In the genomic region with DNA sequence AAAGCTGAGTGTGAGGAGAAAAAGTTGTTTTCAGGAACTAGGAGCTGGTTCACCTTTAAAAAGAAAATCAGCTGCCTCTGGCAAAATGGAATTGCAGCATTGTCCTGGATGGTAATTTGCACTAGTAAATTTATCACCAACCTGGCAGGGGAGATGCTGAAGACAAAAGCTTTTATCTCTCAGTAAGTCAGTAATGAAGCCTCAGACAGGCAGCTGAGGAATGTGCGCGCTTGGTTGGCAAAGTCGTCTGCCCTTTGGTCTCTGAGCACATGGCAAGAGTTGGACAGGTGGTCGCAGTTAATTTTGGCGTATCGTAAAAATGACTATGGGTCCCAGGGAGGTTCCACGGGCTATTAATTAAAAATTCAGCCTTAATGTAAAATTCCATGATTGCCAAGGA, we compare ENCODE assay signal across 30 cellular contexts.
A peak's percentile ranks its signal among the peaks of the same experiment; 100 is the strongest.
DNase-seq lines count a peak whose midpoint lies in the region; ATAC-seq, FAIRE-seq and TF ChIP-seq lines count a peak whose summit lies in the region.
"Had no signal": no experiment of that assay in that cellular context is flagged by ENCODE, and none has a peak within 500 bp of the region (broad histone marks: within the 10 kb centered on the region; RNA-seq: fewer than 3 reads in every experiment).

No MANE protein-coding gene starts in this region.

- H3K79me2 ChIP-seq in HepG2 (ENCODE audit: insufficient read depth, low read length), result no peaks in the 10 kb centered on the region
- no peaks in the 10 kb centered on the region for H3K79me2 ChIP-seq in trophoblast cell (ENCODE audit: control insufficient read depth, insufficient read depth, low read length, poor library complexity)

- ATAC-seq in WTC11 (no peak), HepG2 (no peak)
- ATAC-seq: GM12878, HCT116, Right ventricle myocardium inferior, SK-N-SH treated with all-trans-retinoic acid at 6 μM for 48 hours had no signal

- H3K9me3 Mint-ChIP-seq in WTC11 (no peaks in the 10 kb centered on the region), mesothelial cell of epicardium (peaks cover 5% of the 10 kb centered on the region)
- H3K9me3 Mint-ChIP-seq: CD4-positive, alpha-beta T cell had no signal

- H3K27me3 ChIP-seq in neuronal stem cell (ENCODE audit: control insufficient read depth in 3 of 3, insufficient read depth in 3 of 3, low read depth in 1 of 3, low read length in 3 of 3) (no peaks in the 10 kb centered on the region), HepG2 (ENCODE audit: control insufficient read depth in 1 of 2, insufficient read depth in 2 of 2, low read length in 2 of 2) (no peaks in the 10 kb centered on the region), trophoblast cell (ENCODE audit: insufficient read depth, low read length) (no peaks in the 10 kb centered on the region)
- H3K27me3 ChIP-seq: BLaER1 treated with 17β-estradiol and CSF1 and Interleukin-3, amounts not matched to agents 10 nM and 100 nM; SJCRH30 had no signal

- H3K4me1 Mint-ChIP-seq in WTC11 (peaks cover 18% of the 10 kb centered on the region), mesothelial cell of epicardium (peaks cover 56% of the 10 kb centered on the region)

- no peak overlapping the region for H2BK15ac ChIP-seq in neuronal stem cell (ENCODE audit: low read length)

- no peak overlapping the region for H3K4me2 ChIP-seq in neuronal stem cell (ENCODE audit: insufficient read depth, low read length, poor library complexity, severe bottlenecking)
- H3K4me2 ChIP-seq in HepG2 (ENCODE audit: low read depth, low read length), result no peak overlapping the region
- H3K4me2 ChIP-seq in trophoblast cell (ENCODE audit: low read length), result no peak overlapping the region
- H3K4me2 ChIP-seq: BLaER1 treated with 17β-estradiol and CSF1 and Interleukin-3, amounts not matched to agents 10 nM and 100 nM; KMS-11; PC-9 had no signal

- no CpG with 5 or more reads among the region's 7 CpGs for WGBS in neuronal stem cell (ENCODE audit: extremely low coverage in 2 of 2, insufficient read length in 2 of 2, insufficient replicate concordance in 1 of 2), 2 donors
- WGBS in HepG2 (ENCODE audit: low lambda C conversion rate), result 94% methylated on average over 7 of the region's 7 CpGs
- WGBS in trophoblast cell (ENCODE audit: extremely low coverage, insufficient coverage, insufficient read length), result no CpG with 5 or more reads among the region's 7 CpGs

- no peaks in the 10 kb centered on the region for H4K20me1 ChIP-seq in HepG2 (ENCODE audit: insufficient read depth, low read length)
- H4K20me1 ChIP-seq: BLaER1 treated with 17β-estradiol and CSF1 and Interleukin-3, amounts not matched to agents 10 nM and 100 nM had no signal

- H3K36me3 ChIP-seq in HEK293 (ENCODE audit: control insufficient read depth in 2 of 2, insufficient read depth in 1 of 2, low read length in 2 of 2), result no peaks in the 10 kb centered on the region
- H3K36me3 ChIP-seq in neuronal stem cell (replicated peaks in 1 of 2; ENCODE audit: control insufficient read depth in 2 of 2, insufficient read depth in 2 of 2, low read length in 2 of 2), result no peaks in the 10 kb centered on the region
- no peaks in the 10 kb centered on the region for H3K36me3 ChIP-seq in HepG2 (replicated peaks in 1 of 2; ENCODE audit: control insufficient read depth in 1 of 2, insufficient read depth in 2 of 2, low read length in 2 of 2)
- no peaks in the 10 kb centered on the region for H3K36me3 ChIP-seq in trophoblast cell (ENCODE audit: control insufficient read depth in 1 of 2, insufficient read depth in 2 of 2, low read length in 2 of 2)
- H3K36me3 ChIP-seq: SJCRH30 had no signal

- no peak overlapping the region for H2BK12ac ChIP-seq in neuronal stem cell (ENCODE audit: low read length)
- no peak overlapping the region for H2BK12ac ChIP-seq in trophoblast cell (ENCODE audit: low read length)

- H3K23ac ChIP-seq in neuronal stem cell (ENCODE audit: low read depth, low read length, poor library complexity) (no peak overlapping the region), trophoblast cell (ENCODE audit: low read length) (no peak overlapping the region)

- H3K4me3 Mint-ChIP-seq in WTC11 (no peak overlapping the region), mesothelial cell of epicardium (no peak overlapping the region)
- H3K4me3 Mint-ChIP-seq: CD4-positive, alpha-beta T cell; IgD-negative memory B cell had no signal

- no peak overlapping the region for H4K12ac ChIP-seq in trophoblast cell (ENCODE audit: low read depth, low read length)

- H3K14ac ChIP-seq in neuronal stem cell (ENCODE audit: low read length) (no peak overlapping the region), trophoblast cell (ENCODE audit: low read length) (no peak overlapping the region)

- TF ChIP-seq POLR2A in HepG2 (IDR thresholded peaks at IDR 0.05; ENCODE audit: insufficient read depth in 1 of 2, low read depth in 2 of 2, low read length in 2 of 2), result no peak

- no peak overlapping the region for H3K9ac ChIP-seq in neuronal stem cell (ENCODE audit: low read depth, low read length, poor library complexity)
- no peak overlapping the region for H3K9ac ChIP-seq in HepG2 (ENCODE audit: insufficient read depth, low read depth, low read length)
- no peak overlapping the region for H3K9ac ChIP-seq in trophoblast cell (ENCODE audit: low read length)
- H3K9ac ChIP-seq: BLaER1 treated with 17β-estradiol and CSF1 and Interleukin-3, amounts not matched to agents 10 nM and 100 nM; KMS-11 had no signal

- H3K9me3 ChIP-seq in HEK293 (ENCODE audit: control insufficient read depth, insufficient read depth, low read depth, low read length) (no peaks in the 10 kb centered on the region), neuronal stem cell (replicated peaks in 1 of 2; ENCODE audit: control insufficient read depth in 2 of 2, insufficient read depth in 1 of 2, low read depth in 1 of 2, low read length in 2 of 2) (no peaks in the 10 kb centered on the region), HepG2 (ENCODE audit: low read length) (no peaks in the 10 kb centered on the region), trophoblast cell (ENCODE audit: insufficient read depth, low read depth, low read length) (no peaks in the 10 kb centered on the region)
- H3K9me3 ChIP-seq: BLaER1 treated with 17β-estradiol and CSF1 and Interleukin-3, amounts not matched to agents 10 nM and 100 nM had no signal

- intact Hi-C loops in HepG2 (cut with micrococcal nuclease; ENCODE audit: unreplicated experiment), result no loop called here

- BruUV-seq in HepG2 (replicated peaks; lab: Mats Ljungman, UMichigan), result no TSS peak

- no peak for FAIRE-seq in HepG2 (lab: Jason Lieb, UNC)
- FAIRE-seq: A204.1, D721Med, G401.6, GM12878, H1 had no signal

- H3K4me1 ChIP-seq in HEK293 (ENCODE audit: control insufficient read depth, insufficient read depth, low read length) (0 out of 2 replicates have a peak, but pooled peaks cover 2% of the 10 kb centered on the region), neuronal stem cell (ENCODE audit: control insufficient read depth in 2 of 2, insufficient read depth in 1 of 2, low read depth in 1 of 2, low read length in 2 of 2) (peaks cover 0 to 8% of the 10 kb centered on the region in 2 donors), HepG2 (ENCODE audit: insufficient read depth, low read length) (no peaks in the 10 kb centered on the region), trophoblast cell (ENCODE audit: control insufficient read depth in 1 of 2, insufficient read depth in 2 of 2, low read length in 2 of 2) (peaks cover 6 to 7% of the 10 kb centered on the region in 2 experiments)
- H3K4me1 ChIP-seq: SJCRH30 had no signal

- no peak overlapping the region for H3K18ac ChIP-seq in neuronal stem cell (ENCODE audit: low read length)
- H3K18ac ChIP-seq in trophoblast cell (ENCODE audit: low read length), result no peak overlapping the region

- H2AFZ ChIP-seq in neuronal stem cell (ENCODE audit: low read length), result no peak overlapping the region
- H2AFZ ChIP-seq in HepG2 (ENCODE audit: low read length), result no peak overlapping the region
- no peak overlapping the region for H2AFZ ChIP-seq in trophoblast cell (ENCODE audit: insufficient read depth, low read length, poor library complexity)
- H2AFZ ChIP-seq: PC-9 had no signal

- no peak overlapping the region for H4K8ac ChIP-seq in neuronal stem cell (ENCODE audit: low read depth, low read length)
- no peak overlapping the region for H4K8ac ChIP-seq in trophoblast cell (ENCODE audit: low read depth, low read length)

- H3K27me3 Mint-ChIP-seq in WTC11 (ENCODE audit: low read depth) (no peaks in the 10 kb centered on the region), mesothelial cell of epicardium (ENCODE audit: low read depth) (peaks cover 2% of the 10 kb centered on the region)
- H3K27me3 Mint-ChIP-seq: CD4-positive, alpha-beta T cell; IgD-negative memory B cell had no signal

- CTCF ChIA-PET in HEK293 (lab: Yijun Ruan, JAX) (interaction anchor here (1.0 kb wide), 1 partner anchor 46 kb away, joined by 3 read pairs; no protein-coding TSS in a partner anchor), WTC11 (lab: Charles Lee) (no interaction called here), HepG2 (lab: Yijun Ruan, JAX; ENCODE audit: low intra/inter-chr PET ratio, low total read pairs) (no interaction called here)

- H2BK5ac ChIP-seq in neuronal stem cell (ENCODE audit: low read length) (no peak overlapping the region), trophoblast cell (ENCODE audit: low read depth, low read length, poor library complexity) (no peak overlapping the region)

- TF ChIP-seq RAD21 in HepG2 (CRISPR knock-in tag; IDR thresholded peaks at IDR 0.05), result no peak

- H3K27ac ChIP-seq in HEK293 (ENCODE audit: extremely low read depth, low read depth, low read length) (no peak overlapping the region), neuronal stem cell (replicated peaks; ENCODE audit: low read length) (peak overlapping the region; percentile 7), HepG2 (ENCODE audit: extremely low read length, insufficient read depth, low read length) (no peak overlapping the region), trophoblast cell (ENCODE audit: low read depth, low read length) (no peak overlapping the region)
- H3K27ac ChIP-seq: BLaER1 treated with 17β-estradiol and CSF1 and Interleukin-3, amounts not matched to agents 10 nM and 100 nM; KMS-11; PC-9; SJCRH30 had no signal

- H3K27ac Mint-ChIP-seq in WTC11, result 0 out of 2 replicates have a peak overlapping the region, but pooled peaks have one; percentile 58
- H3K27ac Mint-ChIP-seq in mesothelial cell of epicardium, result peak overlapping the region; percentile 51
- H3K27ac Mint-ChIP-seq: CD4-positive, alpha-beta T cell; IgD-negative memory B cell had no signal

- TF ChIP-seq CTCF in HEK293 (tag by site-specific recombination; IDR thresholded peaks at IDR 0.05) (no peak), WTC11 (IDR thresholded peaks at IDR 0.05) (no peak), mesothelial cell of epicardium (IDR thresholded peaks at IDR 0.05; ENCODE audit: unreplicated experiment) (no peak), HepG2 (CRISPR knock-in tag; IDR thresholded peaks at IDR 0.05) (no peak)

- H4K91ac ChIP-seq in neuronal stem cell (ENCODE audit: low read depth, low read length, poor library complexity), result no peak overlapping the region
- no peak overlapping the region for H4K91ac ChIP-seq in trophoblast cell (ENCODE audit: low read depth, low read length)

- H3K36me3 Mint-ChIP-seq in WTC11, result no peaks in the 10 kb centered on the region
- peaks cover under 1% of the 10 kb centered on the region for H3K36me3 Mint-ChIP-seq in mesothelial cell of epicardium

- DNase-seq in WTC11 (ENCODE audit: low spot score) (no peak), mesothelial cell of epicardium (ENCODE audit: low spot score in 2 of 2, unreplicated experiment in 2 of 2) (no peak), neuronal stem cell (ENCODE audit: low spot score) (peak; percentile 14), GF-D8 (lab: John Stamatoyannopoulos, UW) (no peak), HepG2 (ENCODE audit: low spot score) (no peak), trophoblast cell (no peak)
- DNase-seq: AML-193; CD4-positive, alpha-beta T cell; DMS53; MM.1S; NCI-H187; NCI-H2081 treated with DMSO at 0.1 percent for 48 hours; NCI-H2171; NCI-H446; NCI-H524 treated with DMSO at 0.1 percent for 48 hours; NK-92 treated with Interleukin-12 subunit alpha and Interleukin-12 subunit beta, amount 100 ng/mL, for 24 hours; PC-9 had no signal

- H2AK5ac ChIP-seq in neuronal stem cell (ENCODE audit: low read depth, low read length), result no peak overlapping the region
- no peak overlapping the region for H2AK5ac ChIP-seq in trophoblast cell (ENCODE audit: low read length)

- in situ Hi-C loops in HepG2 (cut with HindIII; ENCODE audit: extremely low pct_ligation_motif_present, low pct_unique_long_range_greater_than_20kb), result no loop called here

- H2BK120ac ChIP-seq in neuronal stem cell (ENCODE audit: low read depth, low read length), result no peak overlapping the region
- no peak overlapping the region for H2BK120ac ChIP-seq in trophoblast cell (ENCODE audit: insufficient read depth, low read length, poor library complexity)

- H3K4me3 ChIP-seq in HEK293 (ENCODE audit: low read depth, low read length) (no peak overlapping the region), neuronal stem cell (ENCODE audit: low read length in 2 of 2) (no peak overlapping the region), HepG2 (replicated peaks in 1 of 3; ENCODE audit: insufficient read depth in 1 of 3, low read depth in 2 of 3, low read length in 3 of 3) (no peak overlapping the region), trophoblast cell (ENCODE audit: low read depth, low read length) (no peak overlapping the region)
- H3K4me3 ChIP-seq: BLaER1 treated with 17β-estradiol and CSF1 and Interleukin-3, amounts not matched to agents 10 nM and 100 nM; GM12878; PC-9; SJCRH30 had no signal

- POLR2A ChIA-PET in HEK293 (lab: Yijun Ruan, JAX), result no interaction called here
- POLR2A ChIA-PET in WTC11 (lab: Charles Lee), result no interaction called here
- POLR2A ChIA-PET in HepG2 (lab: Yijun Ruan, JAX), result no interaction called here

- no peak for TF ChIP-seq EP300 in HepG2 (IDR thresholded peaks at IDR 0.05; ENCODE audit: low read depth in 2 of 2, low read length in 2 of 2)
- TF ChIP-seq EP300 in HepG2 (CRISPR knock-in tag; IDR thresholded peaks at IDR 0.05; ENCODE audit: borderline replicate concordance), result no peak

- H3K79me1 ChIP-seq in neuronal stem cell (ENCODE audit: low read depth, low read length) (no peaks in the 10 kb centered on the region), trophoblast cell (ENCODE audit: low read length) (no peaks in the 10 kb centered on the region)

- no peak overlapping the region for H3K4ac ChIP-seq in neuronal stem cell (ENCODE audit: low read length)
- no peak overlapping the region for H3K4ac ChIP-seq in trophoblast cell (ENCODE audit: low read depth, low read length)
